ENCODE assay signal across 21 cellular contexts in the genomic region with DNA sequence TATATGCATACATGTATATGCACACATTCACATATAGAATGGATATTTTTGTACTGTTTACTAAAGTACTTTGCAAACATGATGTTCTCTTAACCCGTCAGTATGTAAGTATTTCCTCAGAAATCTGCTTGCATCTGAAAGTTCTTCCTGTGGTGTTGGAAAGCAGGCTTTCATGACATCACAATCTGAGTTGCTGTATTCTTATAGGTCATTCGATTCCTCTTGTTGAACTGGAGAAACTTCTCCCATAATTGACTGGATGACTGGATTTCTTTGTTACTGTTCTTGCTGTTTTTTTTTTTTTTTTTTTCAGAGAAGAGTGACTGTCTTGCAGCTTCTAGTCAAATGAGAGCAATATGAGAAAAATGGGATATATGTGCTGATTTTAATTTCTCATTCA.
"Had no signal": no experiment of that assay in that cellular context is flagged by ENCODE, and none has a peak within 500 bp of the region (broad histone marks: within the 10 kb centered on the region; RNA-seq: fewer than 3 reads in every experiment).

No MANE protein-coding gene starts in this region.

- DNase-seq: activated CD4-positive, alpha-beta T cell treated with anti-CD3 and anti-CD28 coated beads, Interleukin-2, amount 50 U/mL, for 4 hours; activated CD8-positive, alpha-beta memory T cell treated with anti-CD3 and anti-CD28 coated beads, Interleukin-2, amount 50 U/mL, for 48 hours; activated naive CD4-positive, alpha-beta T cell treated with Interleukin-2 at 50 U/mL for 16 hours; activated naive CD8-positive, alpha-beta T cell treated with anti-CD3 and anti-CD28 coated beads, Interleukin-2, amount 10 ng/mL, durations not matched to agents 7 days and 5 days; activated T-cell treated with anti-CD3 and anti-CD28 coated beads, Interleukin-2, amount 50 U/mL, for 48 hours; amygdala; endodermal cell; esophagus squamous epithelium; heart left ventricle; kidney; lower lobe of right lung; naive B cell; stimulated activated CD4-positive, alpha-beta T cell treated with anti-CD3 and anti-CD28 coated beads, Interleukin-12 subunit alpha, Interleukin-12 subunit beta, amount 100 ng/mL, for 4 hours; stimulated activated CD4-positive, alpha-beta T cell treated with anti-CD3 and anti-CD28 coated beads, Interleukin-4, amount 100 ng/mL, for 4 hours; stimulated activated naive CD8-positive, alpha-beta T cell treated with anti-CD3 and anti-CD28 coated beads, Interleukin-15, Interleukin-2, amounts not matched to agents 100 U/mL and 50 U/mL, for 24 hours; T-cell; upper lobe of right lung had no signal

- H3K9me3 ChIP-seq: esophagus squamous epithelium, heart left ventricle, lower lobe of right lung, prostate gland, upper lobe of right lung had no signal

- H3K4me1 ChIP-seq: esophagus squamous epithelium, prostate gland, upper lobe of right lung had no signal

- H3K27ac Mint-ChIP-seq: activated naive CD8-positive, alpha-beta T cell treated with anti-CD3 and anti-CD28 coated beads, Interleukin-2, amount 10 ng/mL, durations not matched to agents 7 days and 5 days; endodermal cell; naive B cell; T-cell; T-helper 2 cell treated with Interferon-gamma antibody and Interleukin-4, amounts not matched to agents 5 μg/mL and 100 μg/mL, for 36 hours had no signal

- H3K36me3 Mint-ChIP-seq: naive B cell, T-cell had no signal

- ATAC-seq: heart left ventricle; left lobe of liver; lower lobe of right lung; stimulated activated naive CD8-positive, alpha-beta T cell treated with anti-CD3 and anti-CD28 coated beads, Interleukin-15, Interleukin-2, amounts not matched to agents 100 U/mL and 50 U/mL, for 24 hours; T-cell; upper lobe of right lung had no signal

- H3K4me3 ChIP-seq: coronary artery, esophagus squamous epithelium, heart left ventricle, lower lobe of right lung, prostate gland, upper lobe of right lung had no signal

- H3K36me3 ChIP-seq: esophagus squamous epithelium, lower lobe of right lung, prostate gland, upper lobe of right lung had no signal

- H3K27me3 ChIP-seq: esophagus squamous epithelium, heart left ventricle, upper lobe of right lung had no signal

- H3K27ac ChIP-seq: coronary artery, esophagus squamous epithelium, heart left ventricle, lower lobe of right lung, prostate gland, upper lobe of right lung had no signal

- H3K9me3 Mint-ChIP-seq: activated naive CD8-positive, alpha-beta T cell treated with anti-CD3 and anti-CD28 coated beads, Interleukin-2, amount 10 ng/mL, durations not matched to agents 7 days and 5 days; naive B cell; T-cell; T-helper 2 cell treated with Interferon-gamma antibody and Interleukin-4, amounts not matched to agents 5 μg/mL and 100 μg/mL, for 36 hours had no signal

- H3K4me3 Mint-ChIP-seq: activated naive CD8-positive, alpha-beta T cell treated with anti-CD3 and anti-CD28 coated beads, Interleukin-2, amount 10 ng/mL, durations not matched to agents 7 days and 5 days; endodermal cell; naive B cell; T-cell; T-helper 2 cell treated with Interferon-gamma antibody and Interleukin-4, amounts not matched to agents 5 μg/mL and 100 μg/mL, for 36 hours had no signal
